21 cellular contexts compared by ENCODE assay signal in the genomic region with DNA sequence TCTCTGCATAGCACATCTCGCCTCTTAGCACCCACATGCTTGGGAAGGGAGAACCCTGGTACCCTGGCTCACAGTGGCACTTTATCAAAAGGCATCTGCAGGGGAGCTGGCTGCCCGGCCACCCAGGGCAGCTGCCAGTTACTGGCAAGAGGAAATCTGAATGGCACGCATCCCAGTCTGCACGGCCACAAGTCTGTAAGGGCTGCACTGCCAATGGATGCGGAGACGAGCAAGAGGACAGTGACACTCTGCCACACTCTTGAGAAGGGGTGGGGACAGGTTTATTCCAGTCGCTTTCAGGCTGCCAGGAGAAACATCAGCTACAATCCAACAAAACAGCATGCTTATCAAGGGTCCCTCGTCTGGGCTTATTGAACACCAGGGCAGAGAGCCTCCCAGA.
DNase-seq lines count a peak whose midpoint lies in the region; ATAC-seq and TF ChIP-seq lines count a peak whose summit lies in the region.
"Had no signal": no experiment of that assay in that cellular context is flagged by ENCODE, and none has a peak within 500 bp of the region (broad histone marks: within the 10 kb centered on the region; RNA-seq: fewer than 3 reads in every experiment).

No MANE protein-coding gene starts in this region.

- H3K4me1 Mint-ChIP-seq in osteocyte (ENCODE audit: unreplicated experiment) = peaks cover 8% of the 10 kb centered on the region

- ATAC-seq in left cardiac atrium = peak; percentile 92 to 95
- ATAC-seq: HCT116, psoas muscle, WTC11 had no signal

- no peak for TF ChIP-seq CTCF in osteocyte (IDR thresholded peaks at IDR 0.05)

- no peaks in the 10 kb centered on the region for H3K36me3 Mint-ChIP-seq in osteocyte (ENCODE audit: unreplicated experiment)

- intact Hi-C loops in left cardiac atrium (cut with DNase I) = no loop called here

- H3K9me3 Mint-ChIP-seq in osteocyte (ENCODE audit: unreplicated experiment) = no peaks in the 10 kb centered on the region

- DNase-seq in NCI-H1092 (lab: John Stamatoyannopoulos, UW) (peak; percentile 24), astrocyte of the hippocampus (ENCODE audit: low read depth, low spot score) (peak; percentile 41), left cardiac atrium (peak; percentile 25), osteocyte (ENCODE audit: extremely low spot score, unreplicated experiment) (peak; percentile 62), SK-N-DZ (ENCODE audit: low spot score) (no peak), NCI-H1694 (lab: John Stamatoyannopoulos, UW) (no peak), RKO (ENCODE audit: low spot score) (no peak)
- DNase-seq: activated naive CD4-positive, alpha-beta T cell treated with anti-CD3 and anti-CD28 coated beads, Interleukin-2, amount 50 U/mL, for 16 hours; effector CD8-positive, alpha-beta T cell; EL; Karpas-422; NCI-H1694 treated with DMSO at 0.1 percent for 48 hours; NCI-H226; NCI-H748 treated with DMSO at 0.1 percent for 48 hours; nephron progenitor cell; psoas muscle; SW 1271; T1000; uterus had no signal

- no peaks in the 10 kb centered on the region for H3K27me3 Mint-ChIP-seq in osteocyte (ENCODE audit: unreplicated experiment)

- no peak overlapping the region for H3K27ac Mint-ChIP-seq in osteocyte (ENCODE audit: unreplicated experiment)
- H3K27ac Mint-ChIP-seq: WTC11 had no signal

- no peak overlapping the region for H3K4me3 Mint-ChIP-seq in osteocyte (ENCODE audit: unreplicated experiment)
- H3K4me3 Mint-ChIP-seq: nephron progenitor cell, WTC11 had no signal

Comparison
In these comparisons a context has a peak if more than half of its experiments do, and no peak if none do; other contexts are left out.
1. DNase-seq: peak in NCI-H1092 (single experiment), astrocyte of the hippocampus (single experiment), left cardiac atrium (single experiment) and osteocyte (single experiment); none in SK-N-DZ (single experiment), NCI-H1694 (single experiment) and RKO (single experiment).